Comparison of ENCODE assay signal across 1 cellular context in the genomic region with DNA sequence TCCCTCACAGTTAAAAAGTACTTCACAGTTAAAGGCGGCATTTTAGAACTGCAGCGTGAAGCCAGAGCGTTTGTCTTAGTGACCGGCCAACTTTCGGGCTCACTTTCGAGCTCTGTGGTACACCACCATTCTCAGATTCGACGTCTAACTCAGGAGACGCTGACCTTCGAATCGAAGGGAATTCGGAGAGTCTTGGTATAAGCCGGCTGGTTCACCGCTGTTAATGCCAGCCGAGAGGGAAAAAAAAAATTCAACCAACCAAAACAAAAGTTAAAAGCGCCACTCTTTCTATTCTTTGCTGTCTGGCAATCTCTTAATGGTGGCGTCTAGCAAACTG.
TF ChIP-seq lines count a peak whose summit lies in the region.

No MANE protein-coding gene starts in this region.

TF ChIP-seq in K562, 482 proteins besides CTCF, POLR2A, EP300 and RAD21 (continued from another document and continues in another):
- TF ChIP-seq GATAD2A (IDR thresholded peaks at IDR 0.05) (no peak), SLC30A9 (CRISPR knock-in tag; IDR thresholded peaks at IDR 0.05) (no peak), RNF2 (IDR thresholded peaks at IDR 0.05) (no peak), CBX2 (IDR thresholded peaks at IDR 0.05; ENCODE audit: insufficient read depth, low read length, poor library complexity, severe bottlenecking) (no peak), TBP (optimal IDR thresholded peaks at IDR 0.05; ENCODE audit: low read depth, low read length) (peak; percentile 28), NFE2L1 (tag; IDR thresholded peaks at IDR 0.05; ENCODE audit: borderline replicate concordance, low read depth) (no peak), ZNF232 (CRISPR knock-in tag; IDR thresholded peaks at IDR 0.05) (0 out of 2 replicates have a peak, but pooled peaks have one; percentile 10), ZNF134 (CRISPR knock-in tag; conservative IDR thresholded peaks at IDR 0.05) (no peak), GATA2 (CRISPR knock-in tag; IDR thresholded peaks at IDR 0.05) (no peak), TCF7 (IDR thresholded peaks at IDR 0.05; ENCODE audit: borderline replicate concordance) (no peak), ESRRA (IDR thresholded peaks at IDR 0.05; ENCODE audit: borderline replicate concordance, low read depth) (no peak), SRSF7 (optimal IDR thresholded peaks at IDR 0.05; ENCODE audit: low read depth, low read length) (no peak), ELF2 (CRISPR knock-in tag; IDR thresholded peaks at IDR 0.05) (no peak), CREBBP (IDR thresholded peaks at IDR 0.05; ENCODE audit: low read depth, low read length) (no peak), MAFF (IDR thresholded peaks at IDR 0.05; ENCODE audit: low read length) (no peak), ZNF274 (IDR thresholded peaks at IDR 0.05; ENCODE audit: borderline replicate concordance, low read depth, low read length) (no peak), NUFIP1 (IDR thresholded peaks at IDR 0.05; ENCODE audit: partially characterized antibody) (no peak), KLF13 (tag; IDR thresholded peaks at IDR 0.05; ENCODE audit: borderline replicate concordance, low read depth) (no peak), YY1 (IDR thresholded peaks at IDR 0.05; ENCODE audit: borderline replicate concordance in 1 of 3, control insufficient read depth in 1 of 3, extremely low read depth in 1 of 3, insufficient read depth in 3 of 3, insufficient read length in 1 of 3, insufficient replicate concordance in 2 of 3, low read depth in 1 of 3, low read length in 2 of 3) (peak in 1 of 3 experiments; percentile 19), ARID2 (IDR thresholded peaks at IDR 0.05) (no peak), BRCA1 (IDR thresholded peaks at IDR 0.05) (no peak), BRCA1 (CRISPR knock-in tag; IDR thresholded peaks at IDR 0.05) (no peak), BACH1 (tag; IDR thresholded peaks at IDR 0.05) (peak; percentile 61; the same call in 1 of the 2 replicates), ZNF431 (CRISPR knock-in tag; IDR thresholded peaks at IDR 0.05) (no peak), TRIM24 (IDR thresholded peaks at IDR 0.05) (peak in 1 of 2 experiments; percentile 63; a peak in 2 of 4 replicates), ZNF551 (CRISPR knock-in tag; IDR thresholded peaks at IDR 0.05) (no peak), EP400 (IDR thresholded peaks at IDR 0.05) (0 out of 2 replicates have a peak, but pooled peaks have one; percentile 37), ZNF57 (CRISPR knock-in tag; IDR thresholded peaks at IDR 0.05) (no peak), SPI1 (IDR thresholded peaks at IDR 0.05; ENCODE audit: borderline replicate concordance, low read depth, low read length) (no peak), ZNF644 (tag; IDR thresholded peaks at IDR 0.05; ENCODE audit: low read depth) (no peak; the same call in 1 of the 2 replicates), CBX8 (IDR thresholded peaks at IDR 0.05; ENCODE audit: borderline replicate concordance, extremely low read depth, low read depth, low read length, poor library complexity, severe bottlenecking) (no peak), MCM2 (IDR thresholded peaks at IDR 0.05; ENCODE audit: low read depth) (no peak)
- TF ChIP-seq, protein P1, sequence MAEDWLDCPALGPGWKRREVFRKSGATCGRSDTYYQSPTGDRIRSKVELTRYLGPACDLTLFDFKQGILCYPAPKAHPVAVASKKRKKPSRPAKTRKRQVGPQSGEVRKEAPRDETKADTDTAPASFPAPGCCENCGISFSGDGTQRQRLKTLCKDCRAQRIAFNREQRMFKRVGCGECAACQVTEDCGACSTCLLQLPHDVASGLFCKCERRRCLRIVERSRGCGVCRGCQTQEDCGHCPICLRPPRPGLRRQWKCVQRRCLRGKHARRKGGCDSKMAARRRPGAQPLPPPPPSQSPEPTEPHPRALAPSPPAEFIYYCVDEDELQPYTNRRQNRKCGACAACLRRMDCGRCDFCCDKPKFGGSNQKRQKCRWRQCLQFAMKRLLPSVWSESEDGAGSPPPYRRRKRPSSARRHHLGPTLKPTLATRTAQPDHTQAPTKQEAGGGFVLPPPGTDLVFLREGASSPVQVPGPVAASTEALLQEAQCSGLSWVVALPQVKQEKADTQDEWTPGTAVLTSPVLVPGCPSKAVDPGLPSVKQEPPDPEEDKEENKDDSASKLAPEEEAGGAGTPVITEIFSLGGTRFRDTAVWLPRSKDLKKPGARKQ (CRISPR knock-in tag; IDR thresholded peaks at IDR 0.05): no peak
- TF ChIP-seq, protein P2, sequence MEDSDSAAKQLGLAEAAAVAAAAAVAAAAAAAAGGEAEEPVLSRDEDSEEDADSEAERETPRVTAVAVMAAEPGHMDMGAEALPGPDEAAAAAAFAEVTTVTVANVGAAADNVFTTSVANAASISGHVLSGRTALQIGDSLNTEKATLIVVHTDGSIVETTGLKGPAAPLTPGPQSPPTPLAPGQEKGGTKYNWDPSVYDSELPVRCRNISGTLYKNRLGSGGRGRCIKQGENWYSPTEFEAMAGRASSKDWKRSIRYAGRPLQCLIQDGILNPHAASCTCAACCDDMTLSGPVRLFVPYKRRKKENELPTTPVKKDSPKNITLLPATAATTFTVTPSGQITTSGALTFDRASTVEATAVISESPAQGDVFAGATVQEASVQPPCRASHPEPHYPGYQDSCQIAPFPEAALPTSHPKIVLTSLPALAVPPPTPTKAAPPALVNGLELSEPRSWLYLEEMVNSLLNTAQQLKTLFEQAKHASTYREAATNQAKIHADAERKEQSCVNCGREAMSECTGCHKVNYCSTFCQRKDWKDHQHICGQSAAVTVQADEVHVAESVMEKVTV (CRISPR knock-in tag; IDR thresholded peaks at IDR 0.05): no peak
- TF ChIP-seq, protein P3, sequence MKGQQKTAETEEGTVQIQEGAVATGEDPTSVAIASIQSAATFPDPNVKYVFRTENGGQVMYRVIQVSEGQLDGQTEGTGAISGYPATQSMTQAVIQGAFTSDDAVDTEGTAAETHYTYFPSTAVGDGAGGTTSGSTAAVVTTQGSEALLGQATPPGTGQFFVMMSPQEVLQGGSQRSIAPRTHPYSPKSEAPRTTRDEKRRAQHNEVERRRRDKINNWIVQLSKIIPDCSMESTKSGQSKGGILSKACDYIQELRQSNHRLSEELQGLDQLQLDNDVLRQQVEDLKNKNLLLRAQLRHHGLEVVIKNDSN (CRISPR knock-in tag; IDR thresholded peaks at IDR 0.05): no peak
- TF ChIP-seq, protein P4, sequence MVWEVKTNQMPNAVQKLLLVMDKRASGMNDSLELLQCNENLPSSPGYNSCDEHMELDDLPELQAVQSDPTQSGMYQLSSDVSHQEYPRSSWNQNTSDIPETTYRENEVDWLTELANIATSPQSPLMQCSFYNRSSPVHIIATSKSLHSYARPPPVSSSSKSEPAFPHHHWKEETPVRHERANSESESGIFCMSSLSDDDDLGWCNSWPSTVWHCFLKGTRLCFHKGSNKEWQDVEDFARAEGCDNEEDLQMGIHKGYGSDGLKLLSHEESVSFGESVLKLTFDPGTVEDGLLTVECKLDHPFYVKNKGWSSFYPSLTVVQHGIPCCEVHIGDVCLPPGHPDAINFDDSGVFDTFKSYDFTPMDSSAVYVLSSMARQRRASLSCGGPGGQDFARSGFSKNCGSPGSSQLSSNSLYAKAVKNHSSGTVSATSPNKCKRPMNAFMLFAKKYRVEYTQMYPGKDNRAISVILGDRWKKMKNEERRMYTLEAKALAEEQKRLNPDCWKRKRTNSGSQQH (CRISPR knock-in tag; IDR thresholded peaks at IDR 0.05): no peak
- TF ChIP-seq, protein P5, sequence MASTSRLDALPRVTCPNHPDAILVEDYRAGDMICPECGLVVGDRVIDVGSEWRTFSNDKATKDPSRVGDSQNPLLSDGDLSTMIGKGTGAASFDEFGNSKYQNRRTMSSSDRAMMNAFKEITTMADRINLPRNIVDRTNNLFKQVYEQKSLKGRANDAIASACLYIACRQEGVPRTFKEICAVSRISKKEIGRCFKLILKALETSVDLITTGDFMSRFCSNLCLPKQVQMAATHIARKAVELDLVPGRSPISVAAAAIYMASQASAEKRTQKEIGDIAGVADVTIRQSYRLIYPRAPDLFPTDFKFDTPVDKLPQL (IDR thresholded peaks at IDR 0.05; ENCODE audit: extremely low read depth, insufficient read length): no peak
- TF ChIP-seq, protein P6, sequence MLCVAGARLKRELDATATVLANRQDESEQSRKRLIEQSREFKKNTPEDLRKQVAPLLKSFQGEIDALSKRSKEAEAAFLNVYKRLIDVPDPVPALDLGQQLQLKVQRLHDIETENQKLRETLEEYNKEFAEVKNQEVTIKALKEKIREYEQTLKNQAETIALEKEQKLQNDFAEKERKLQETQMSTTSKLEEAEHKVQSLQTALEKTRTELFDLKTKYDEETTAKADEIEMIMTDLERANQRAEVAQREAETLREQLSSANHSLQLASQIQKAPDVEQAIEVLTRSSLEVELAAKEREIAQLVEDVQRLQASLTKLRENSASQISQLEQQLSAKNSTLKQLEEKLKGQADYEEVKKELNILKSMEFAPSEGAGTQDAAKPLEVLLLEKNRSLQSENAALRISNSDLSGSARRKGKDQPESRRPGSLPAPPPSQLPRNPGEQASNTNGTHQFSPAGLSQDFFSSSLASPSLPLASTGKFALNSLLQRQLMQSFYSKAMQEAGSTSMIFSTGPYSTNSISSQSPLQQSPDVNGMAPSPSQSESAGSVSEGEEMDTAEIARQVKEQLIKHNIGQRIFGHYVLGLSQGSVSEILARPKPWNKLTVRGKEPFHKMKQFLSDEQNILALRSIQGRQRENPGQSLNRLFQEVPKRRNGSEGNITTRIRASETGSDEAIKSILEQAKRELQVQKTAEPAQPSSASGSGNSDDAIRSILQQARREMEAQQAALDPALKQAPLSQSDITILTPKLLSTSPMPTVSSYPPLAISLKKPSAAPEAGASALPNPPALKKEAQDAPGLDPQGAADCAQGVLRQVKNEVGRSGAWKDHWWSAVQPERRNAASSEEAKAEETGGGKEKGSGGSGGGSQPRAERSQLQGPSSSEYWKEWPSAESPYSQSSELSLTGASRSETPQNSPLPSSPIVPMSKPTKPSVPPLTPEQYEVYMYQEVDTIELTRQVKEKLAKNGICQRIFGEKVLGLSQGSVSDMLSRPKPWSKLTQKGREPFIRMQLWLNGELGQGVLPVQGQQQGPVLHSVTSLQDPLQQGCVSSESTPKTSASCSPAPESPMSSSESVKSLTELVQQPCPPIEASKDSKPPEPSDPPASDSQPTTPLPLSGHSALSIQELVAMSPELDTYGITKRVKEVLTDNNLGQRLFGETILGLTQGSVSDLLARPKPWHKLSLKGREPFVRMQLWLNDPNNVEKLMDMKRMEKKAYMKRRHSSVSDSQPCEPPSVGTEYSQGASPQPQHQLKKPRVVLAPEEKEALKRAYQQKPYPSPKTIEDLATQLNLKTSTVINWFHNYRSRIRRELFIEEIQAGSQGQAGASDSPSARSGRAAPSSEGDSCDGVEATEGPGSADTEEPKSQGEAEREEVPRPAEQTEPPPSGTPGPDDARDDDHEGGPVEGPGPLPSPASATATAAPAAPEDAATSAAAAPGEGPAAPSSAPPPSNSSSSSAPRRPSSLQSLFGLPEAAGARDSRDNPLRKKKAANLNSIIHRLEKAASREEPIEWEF (CRISPR knock-in tag; IDR thresholded peaks at IDR 0.05): no peak
- TF ChIP-seq, protein P7, sequence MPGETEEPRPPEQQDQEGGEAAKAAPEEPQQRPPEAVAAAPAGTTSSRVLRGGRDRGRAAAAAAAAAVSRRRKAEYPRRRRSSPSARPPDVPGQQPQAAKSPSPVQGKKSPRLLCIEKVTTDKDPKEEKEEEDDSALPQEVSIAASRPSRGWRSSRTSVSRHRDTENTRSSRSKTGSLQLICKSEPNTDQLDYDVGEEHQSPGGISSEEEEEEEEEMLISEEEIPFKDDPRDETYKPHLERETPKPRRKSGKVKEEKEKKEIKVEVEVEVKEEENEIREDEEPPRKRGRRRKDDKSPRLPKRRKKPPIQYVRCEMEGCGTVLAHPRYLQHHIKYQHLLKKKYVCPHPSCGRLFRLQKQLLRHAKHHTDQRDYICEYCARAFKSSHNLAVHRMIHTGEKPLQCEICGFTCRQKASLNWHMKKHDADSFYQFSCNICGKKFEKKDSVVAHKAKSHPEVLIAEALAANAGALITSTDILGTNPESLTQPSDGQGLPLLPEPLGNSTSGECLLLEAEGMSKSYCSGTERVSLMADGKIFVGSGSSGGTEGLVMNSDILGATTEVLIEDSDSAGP (CRISPR knock-in tag; IDR thresholded peaks at IDR 0.05): no peak
- TF ChIP-seq, protein P8, sequence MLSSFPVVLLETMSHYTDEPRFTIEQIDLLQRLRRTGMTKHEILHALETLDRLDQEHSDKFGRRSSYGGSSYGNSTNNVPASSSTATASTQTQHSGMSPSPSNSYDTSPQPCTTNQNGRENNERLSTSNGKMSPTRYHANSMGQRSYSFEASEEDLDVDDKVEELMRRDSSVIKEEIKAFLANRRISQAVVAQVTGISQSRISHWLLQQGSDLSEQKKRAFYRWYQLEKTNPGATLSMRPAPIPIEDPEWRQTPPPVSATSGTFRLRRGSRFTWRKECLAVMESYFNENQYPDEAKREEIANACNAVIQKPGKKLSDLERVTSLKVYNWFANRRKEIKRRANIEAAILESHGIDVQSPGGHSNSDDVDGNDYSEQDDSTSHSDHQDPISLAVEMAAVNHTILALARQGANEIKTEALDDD (IDR thresholded peaks at IDR 0.05): no peak; the same call in 1 of the 2 replicates
- TF ChIP-seq, protein P9, sequence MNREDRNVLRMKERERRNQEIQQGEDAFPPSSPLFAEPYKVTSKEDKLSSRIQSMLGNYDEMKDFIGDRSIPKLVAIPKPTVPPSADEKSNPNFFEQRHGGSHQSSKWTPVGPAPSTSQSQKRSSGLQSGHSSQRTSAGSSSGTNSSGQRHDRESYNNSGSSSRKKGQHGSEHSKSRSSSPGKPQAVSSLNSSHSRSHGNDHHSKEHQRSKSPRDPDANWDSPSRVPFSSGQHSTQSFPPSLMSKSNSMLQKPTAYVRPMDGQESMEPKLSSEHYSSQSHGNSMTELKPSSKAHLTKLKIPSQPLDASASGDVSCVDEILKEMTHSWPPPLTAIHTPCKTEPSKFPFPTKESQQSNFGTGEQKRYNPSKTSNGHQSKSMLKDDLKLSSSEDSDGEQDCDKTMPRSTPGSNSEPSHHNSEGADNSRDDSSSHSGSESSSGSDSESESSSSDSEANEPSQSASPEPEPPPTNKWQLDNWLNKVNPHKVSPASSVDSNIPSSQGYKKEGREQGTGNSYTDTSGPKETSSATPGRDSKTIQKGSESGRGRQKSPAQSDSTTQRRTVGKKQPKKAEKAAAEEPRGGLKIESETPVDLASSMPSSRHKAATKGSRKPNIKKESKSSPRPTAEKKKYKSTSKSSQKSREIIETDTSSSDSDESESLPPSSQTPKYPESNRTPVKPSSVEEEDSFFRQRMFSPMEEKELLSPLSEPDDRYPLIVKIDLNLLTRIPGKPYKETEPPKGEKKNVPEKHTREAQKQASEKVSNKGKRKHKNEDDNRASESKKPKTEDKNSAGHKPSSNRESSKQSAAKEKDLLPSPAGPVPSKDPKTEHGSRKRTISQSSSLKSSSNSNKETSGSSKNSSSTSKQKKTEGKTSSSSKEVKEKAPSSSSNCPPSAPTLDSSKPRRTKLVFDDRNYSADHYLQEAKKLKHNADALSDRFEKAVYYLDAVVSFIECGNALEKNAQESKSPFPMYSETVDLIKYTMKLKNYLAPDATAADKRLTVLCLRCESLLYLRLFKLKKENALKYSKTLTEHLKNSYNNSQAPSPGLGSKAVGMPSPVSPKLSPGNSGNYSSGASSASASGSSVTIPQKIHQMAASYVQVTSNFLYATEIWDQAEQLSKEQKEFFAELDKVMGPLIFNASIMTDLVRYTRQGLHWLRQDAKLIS (CRISPR knock-in tag; IDR thresholded peaks at IDR 0.05): no peak
- TF ChIP-seq, protein P10, sequence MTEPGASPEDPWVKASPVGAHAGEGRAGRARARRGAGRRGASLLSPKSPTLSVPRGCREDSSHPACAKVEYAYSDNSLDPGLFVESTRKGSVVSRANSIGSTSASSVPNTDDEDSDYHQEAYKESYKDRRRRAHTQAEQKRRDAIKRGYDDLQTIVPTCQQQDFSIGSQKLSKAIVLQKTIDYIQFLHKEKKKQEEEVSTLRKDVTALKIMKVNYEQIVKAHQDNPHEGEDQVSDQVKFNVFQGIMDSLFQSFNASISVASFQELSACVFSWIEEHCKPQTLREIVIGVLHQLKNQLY (CRISPR knock-in tag; conservative IDR thresholded peaks at IDR 0.05): no peak
